20 cellular contexts compared by ENCODE assay signal in the genomic region with DNA sequence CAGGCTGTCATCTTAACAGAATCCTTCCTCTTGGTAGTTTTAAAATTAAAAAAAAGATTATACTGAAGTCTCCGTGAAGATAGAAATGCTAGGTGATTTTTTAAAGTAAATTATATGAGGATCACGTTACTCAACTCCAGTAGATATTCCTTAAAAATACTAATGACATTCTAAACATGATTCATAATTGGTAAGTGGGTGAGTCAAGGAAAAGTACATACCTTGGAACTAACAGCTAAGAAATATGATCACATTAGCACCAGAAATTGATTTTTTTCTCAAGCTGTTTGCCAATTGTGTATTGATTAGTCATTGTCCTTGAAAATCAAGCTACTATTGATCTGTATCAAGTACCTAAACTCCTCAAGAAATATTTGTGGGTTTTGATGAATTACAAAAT.
"Had no signal": no experiment of that assay in that cellular context is flagged by ENCODE, and none has a peak within 500 bp of the region (broad histone marks: within the 10 kb centered on the region; RNA-seq: fewer than 3 reads in every experiment).

No MANE protein-coding gene starts in this region.

- DNase-seq: dermis blood vessel endothelial cell; erythroblast; heart left ventricle; hippocampal formation; naive thymus-derived CD4-positive, alpha-beta T cell; psoas muscle; retina; right lobe of liver; spleen; stimulated activated CD4-positive, alpha-beta T cell treated with anti-CD3 and anti-CD28 coated beads, Interleukin-15, amount 100 ng/mL, for 24 hours; stimulated activated CD4-positive, alpha-beta T cell treated with anti-CD3 and anti-CD28 coated beads, Interleukin-1b, Interleukin-23, amount 100 ng/mL, for 48 hours; stimulated activated CD4-positive, alpha-beta T cell treated with anti-CD3 and anti-CD28 coated beads, Interleukin-4, amount 100 ng/mL, for 24 hours; stimulated activated naive CD8-positive, alpha-beta T cell treated with anti-CD3 and anti-CD28 coated beads, Interleukin-15, amount 100 ng/mL, for 72 hours; testis; upper lobe of right lung had no signal

- H3K4me1 ChIP-seq: heart left ventricle, psoas muscle, right lobe of liver, spleen, testis, tibial nerve, upper lobe of right lung, vagina had no signal

- H3K9me3 ChIP-seq: heart left ventricle, neutrophil, psoas muscle, right lobe of liver, spleen, testis, tibial nerve, upper lobe of right lung, vagina had no signal

- H3K27ac ChIP-seq: heart left ventricle, neutrophil, psoas muscle, right lobe of liver, spleen, testis, tibial nerve, upper lobe of right lung, vagina had no signal

- FAIRE-seq: frontal cortex had no signal

- ATAC-seq: heart left ventricle; naive thymus-derived CD4-positive, alpha-beta T cell; psoas muscle; right lobe of liver; stimulated activated memory B cell treated with anti-CD40 and anti-IgM and Interleukin-4, amounts not matched to agents 10 μg/mL and 1 μg/mL and 100 μg/mL, for 72 hours; stimulated activated naive CD8-positive, alpha-beta T cell treated with anti-CD3 and anti-CD28 coated beads, Interleukin-15, amount 100 ng/mL, for 72 hours; upper lobe of right lung had no signal

- H3K4me3 ChIP-seq: heart left ventricle, psoas muscle, right lobe of liver, spleen, testis, tibial nerve, upper lobe of right lung, vagina had no signal
